1 cellular context compared by ENCODE assay signal in the genomic region with DNA sequence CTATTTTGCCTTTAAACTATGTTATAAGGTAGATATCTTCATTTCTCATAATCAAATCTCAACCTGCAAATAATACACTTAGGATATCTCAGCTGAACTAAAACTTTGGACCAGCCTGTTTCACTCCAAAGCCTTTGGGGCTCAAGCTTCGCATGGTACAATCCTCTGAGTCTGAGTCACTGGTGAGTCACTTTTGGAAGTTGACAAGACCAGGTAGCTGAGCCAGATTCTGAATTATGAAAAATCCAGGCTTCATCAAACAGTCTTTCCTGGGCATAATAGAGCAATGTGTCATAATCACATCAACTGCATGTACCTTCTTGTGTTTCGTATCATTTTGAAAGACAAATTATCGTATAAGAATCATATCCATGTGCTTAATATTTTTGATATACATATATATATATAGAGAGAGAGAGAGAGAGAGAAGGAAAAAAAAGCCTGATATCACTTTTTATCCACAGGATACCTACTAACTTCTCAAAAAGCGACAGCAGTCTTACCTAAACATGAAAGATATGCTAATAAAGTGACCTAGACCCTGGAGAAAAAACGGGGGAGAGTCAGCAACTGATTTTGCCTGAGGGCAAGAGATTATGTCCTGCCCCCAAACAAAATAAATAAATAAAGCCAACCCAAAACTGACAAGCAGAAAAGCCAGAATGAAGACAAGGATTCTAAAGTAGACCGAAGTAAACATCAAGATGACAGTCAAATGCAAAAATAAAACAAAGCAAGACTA.
A peak's percentile ranks its signal among the peaks of the same experiment; 100 is the strongest.
TF ChIP-seq lines count a peak whose summit lies in the region.

No MANE protein-coding gene starts in this region.

TF ChIP-seq in SK-N-SH, 30 proteins besides CTCF, POLR2A, EP300 and RAD21 (continued from another document):
- no peak for TF ChIP-seq USF2 (IDR thresholded peaks at IDR 0.05; ENCODE audit: borderline replicate concordance, low read depth, low read length)
- TF ChIP-seq, protein P1, sequence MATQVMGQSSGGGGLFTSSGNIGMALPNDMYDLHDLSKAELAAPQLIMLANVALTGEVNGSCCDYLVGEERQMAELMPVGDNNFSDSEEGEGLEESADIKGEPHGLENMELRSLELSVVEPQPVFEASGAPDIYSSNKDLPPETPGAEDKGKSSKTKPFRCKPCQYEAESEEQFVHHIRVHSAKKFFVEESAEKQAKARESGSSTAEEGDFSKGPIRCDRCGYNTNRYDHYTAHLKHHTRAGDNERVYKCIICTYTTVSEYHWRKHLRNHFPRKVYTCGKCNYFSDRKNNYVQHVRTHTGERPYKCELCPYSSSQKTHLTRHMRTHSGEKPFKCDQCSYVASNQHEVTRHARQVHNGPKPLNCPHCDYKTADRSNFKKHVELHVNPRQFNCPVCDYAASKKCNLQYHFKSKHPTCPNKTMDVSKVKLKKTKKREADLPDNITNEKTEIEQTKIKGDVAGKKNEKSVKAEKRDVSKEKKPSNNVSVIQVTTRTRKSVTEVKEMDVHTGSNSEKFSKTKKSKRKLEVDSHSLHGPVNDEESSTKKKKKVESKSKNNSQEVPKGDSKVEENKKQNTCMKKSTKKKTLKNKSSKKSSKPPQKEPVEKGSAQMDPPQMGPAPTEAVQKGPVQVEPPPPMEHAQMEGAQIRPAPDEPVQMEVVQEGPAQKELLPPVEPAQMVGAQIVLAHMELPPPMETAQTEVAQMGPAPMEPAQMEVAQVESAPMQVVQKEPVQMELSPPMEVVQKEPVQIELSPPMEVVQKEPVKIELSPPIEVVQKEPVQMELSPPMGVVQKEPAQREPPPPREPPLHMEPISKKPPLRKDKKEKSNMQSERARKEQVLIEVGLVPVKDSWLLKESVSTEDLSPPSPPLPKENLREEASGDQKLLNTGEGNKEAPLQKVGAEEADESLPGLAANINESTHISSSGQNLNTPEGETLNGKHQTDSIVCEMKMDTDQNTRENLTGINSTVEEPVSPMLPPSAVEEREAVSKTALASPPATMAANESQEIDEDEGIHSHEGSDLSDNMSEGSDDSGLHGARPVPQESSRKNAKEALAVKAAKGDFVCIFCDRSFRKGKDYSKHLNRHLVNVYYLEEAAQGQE (IDR thresholded peaks at IDR 0.05; ENCODE audit: low read depth, low read length) = peak; percentile 61
- TF ChIP-seq RFX5 (IDR thresholded peaks at IDR 0.05; ENCODE audit: low read length) = no peak
- no peak for TF ChIP-seq NRF1 (IDR thresholded peaks at IDR 0.05; ENCODE audit: low read depth, low read length)
- TF ChIP-seq, protein P2, sequence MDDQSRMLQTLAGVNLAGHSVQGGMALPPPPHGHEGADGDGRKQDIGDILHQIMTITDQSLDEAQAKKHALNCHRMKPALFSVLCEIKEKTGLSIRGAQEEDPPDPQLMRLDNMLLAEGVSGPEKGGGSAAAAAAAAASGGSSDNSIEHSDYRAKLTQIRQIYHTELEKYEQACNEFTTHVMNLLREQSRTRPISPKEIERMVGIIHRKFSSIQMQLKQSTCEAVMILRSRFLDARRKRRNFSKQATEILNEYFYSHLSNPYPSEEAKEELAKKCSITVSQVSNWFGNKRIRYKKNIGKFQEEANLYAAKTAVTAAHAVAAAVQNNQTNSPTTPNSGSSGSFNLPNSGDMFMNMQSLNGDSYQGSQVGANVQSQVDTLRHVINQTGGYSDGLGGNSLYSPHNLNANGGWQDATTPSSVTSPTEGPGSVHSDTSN (IDR thresholded peaks at IDR 0.05) = peak; percentile 90
- TF ChIP-seq YY1 (IDR thresholded peaks at IDR 0.05; ENCODE audit: low read depth) = 0 out of 2 replicates have a peak, but pooled peaks have one; percentile 3
- 0 out of 2 replicates have a peak, but pooled peaks have one; percentile 20 for TF ChIP-seq MEF2A (IDR thresholded peaks at IDR 0.05; ENCODE audit: borderline replicate concordance, low read depth)
- TF ChIP-seq, protein P3, sequence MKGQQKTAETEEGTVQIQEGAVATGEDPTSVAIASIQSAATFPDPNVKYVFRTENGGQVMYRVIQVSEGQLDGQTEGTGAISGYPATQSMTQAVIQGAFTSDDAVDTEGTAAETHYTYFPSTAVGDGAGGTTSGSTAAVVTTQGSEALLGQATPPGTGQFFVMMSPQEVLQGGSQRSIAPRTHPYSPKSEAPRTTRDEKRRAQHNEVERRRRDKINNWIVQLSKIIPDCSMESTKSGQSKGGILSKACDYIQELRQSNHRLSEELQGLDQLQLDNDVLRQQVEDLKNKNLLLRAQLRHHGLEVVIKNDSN (IDR thresholded peaks at IDR 0.05; ENCODE audit: borderline replicate concordance, low read depth) = no peak
- no peak for TF ChIP-seq GATA2 (CRISPR knock-in tag; IDR thresholded peaks at IDR 0.05)
- TF ChIP-seq GABPA (IDR thresholded peaks at IDR 0.05; ENCODE audit: low read depth) = no peak
- TF ChIP-seq MXI1 (IDR thresholded peaks at IDR 0.05; ENCODE audit: low read depth, low read length) = no peak
- TF ChIP-seq RCOR1 (IDR thresholded peaks at IDR 0.05; ENCODE audit: low read length) = no peak
- no peak for TF ChIP-seq SMC3 (IDR thresholded peaks at IDR 0.05; ENCODE audit: low read depth, low read length)
- TF ChIP-seq NFIC (IDR thresholded peaks at IDR 0.05; ENCODE audit: borderline replicate concordance) = peak; percentile 95
- TF ChIP-seq FOXJ3 (CRISPR knock-in tag; IDR thresholded peaks at IDR 0.05) = no peak
- TF ChIP-seq, protein P4, sequence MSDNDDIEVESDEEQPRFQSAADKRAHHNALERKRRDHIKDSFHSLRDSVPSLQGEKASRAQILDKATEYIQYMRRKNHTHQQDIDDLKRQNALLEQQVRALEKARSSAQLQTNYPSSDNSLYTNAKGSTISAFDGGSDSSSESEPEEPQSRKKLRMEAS (IDR thresholded peaks at IDR 0.05; ENCODE audit: low read depth) = peak; percentile 57; the same call in 1 of the 2 replicates
- no peak for TF ChIP-seq EZH2phosphoT487 (IDR thresholded peaks at IDR 0.05; ENCODE audit: borderline replicate concordance, low read depth)
- peak; percentile 100 for TF ChIP-seq FOSL2 (IDR thresholded peaks at IDR 0.05; ENCODE audit: borderline replicate concordance, low read depth)
